In genomic region chr1:204376919-204377799, GRCh38 we compare ENCODE assay signal across 1 cellular context.
A peak's percentile ranks its signal among the peaks of the same experiment; 100 is the strongest.
TF ChIP-seq lines count a peak whose summit lies in the region.

No MANE protein-coding gene starts in this region.

TF ChIP-seq in HepG2, 621 proteins besides CTCF, POLR2A, EP300 and RAD21 (continued from another document and continues in another):
- TF ChIP-seq ZBTB40 (IDR thresholded peaks at IDR 0.05), result no peak
- TF ChIP-seq ZBTB40 (CRISPR knock-in tag; IDR thresholded peaks at IDR 0.05), result no peak
- no peak for TF ChIP-seq PCBP2 (optimal IDR thresholded peaks at IDR 0.05; ENCODE audit: low read depth, low read length, poor library complexity, severe bottlenecking)
- TF ChIP-seq TBX2 (CRISPR knock-in tag; IDR thresholded peaks at IDR 0.05; ENCODE audit: borderline replicate concordance), result peak; percentile 2; the same call in 1 of the 2 replicates
- no peak for TF ChIP-seq NR2F6 (IDR thresholded peaks at IDR 0.05)
- TF ChIP-seq NR2F6 (CRISPR knock-in tag; IDR thresholded peaks at IDR 0.05), result no peak
- TF ChIP-seq SPEN (CRISPR knock-in tag; IDR thresholded peaks at IDR 0.05; ENCODE audit: low read depth), result no peak
- no peak for TF ChIP-seq SRSF1 (optimal IDR thresholded peaks at IDR 0.05; ENCODE audit: low read depth, low read length)
- no peak for TF ChIP-seq BORCS8-MEF2B (CRISPR knock-in tag; IDR thresholded peaks at IDR 0.05)
- no peak for TF ChIP-seq ZNF598 (CRISPR knock-in tag; IDR thresholded peaks at IDR 0.05; ENCODE audit: borderline replicate concordance)
- TF ChIP-seq ZNF282 (IDR thresholded peaks at IDR 0.05; ENCODE audit: partially characterized antibody), result no peak
- no peak for TF ChIP-seq ZNF264 (CRISPR knock-in tag; IDR thresholded peaks at IDR 0.05)
- TF ChIP-seq, protein P1, sequence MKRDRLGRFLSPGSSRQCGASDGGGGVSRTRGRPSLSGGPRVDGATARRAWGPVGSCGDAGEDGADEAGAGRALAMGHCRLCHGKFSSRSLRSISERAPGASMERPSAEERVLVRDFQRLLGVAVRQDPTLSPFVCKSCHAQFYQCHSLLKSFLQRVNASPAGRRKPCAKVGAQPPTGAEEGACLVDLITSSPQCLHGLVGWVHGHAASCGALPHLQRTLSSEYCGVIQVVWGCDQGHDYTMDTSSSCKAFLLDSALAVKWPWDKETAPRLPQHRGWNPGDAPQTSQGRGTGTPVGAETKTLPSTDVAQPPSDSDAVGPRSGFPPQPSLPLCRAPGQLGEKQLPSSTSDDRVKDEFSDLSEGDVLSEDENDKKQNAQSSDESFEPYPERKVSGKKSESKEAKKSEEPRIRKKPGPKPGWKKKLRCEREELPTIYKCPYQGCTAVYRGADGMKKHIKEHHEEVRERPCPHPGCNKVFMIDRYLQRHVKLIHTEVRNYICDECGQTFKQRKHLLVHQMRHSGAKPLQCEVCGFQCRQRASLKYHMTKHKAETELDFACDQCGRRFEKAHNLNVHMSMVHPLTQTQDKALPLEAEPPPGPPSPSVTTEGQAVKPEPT (CRISPR knock-in tag; IDR thresholded peaks at IDR 0.05; ENCODE audit: low read depth), result no peak
- TF ChIP-seq ZNF496 (CRISPR knock-in tag; IDR thresholded peaks at IDR 0.05; ENCODE audit: insufficient replicate concordance), result no peak
- no peak for TF ChIP-seq KDM5A (IDR thresholded peaks at IDR 0.05; ENCODE audit: borderline replicate concordance, low read length)
- no peak for TF ChIP-seq SNAPC2 (CRISPR knock-in tag; IDR thresholded peaks at IDR 0.05)
- TF ChIP-seq ZNF75D (CRISPR knock-in tag; IDR thresholded peaks at IDR 0.05; ENCODE audit: borderline replicate concordance), result no peak
- peak; percentile 61; the same call in 1 of the 2 replicates for TF ChIP-seq MIER3 (CRISPR knock-in tag; IDR thresholded peaks at IDR 0.05; ENCODE audit: borderline replicate concordance)
- TF ChIP-seq HNF4G (IDR thresholded peaks at IDR 0.05; ENCODE audit: borderline replicate concordance, low read depth, low read length), result peak; percentile 42; the same call in 1 of the 2 replicates
- TF ChIP-seq HNF4G (CRISPR knock-in tag; IDR thresholded peaks at IDR 0.05; ENCODE audit: borderline replicate concordance, low read depth), result no peak; the same call in 1 of the 2 replicates
- no peak for TF ChIP-seq NKX3-1 (CRISPR knock-in tag; IDR thresholded peaks at IDR 0.05)
- peak; percentile 45; the same call in 1 of the 2 replicates for TF ChIP-seq ATF7-NPFF (CRISPR knock-in tag; IDR thresholded peaks at IDR 0.05; ENCODE audit: low read depth)
- no peak for TF ChIP-seq SIX1 (CRISPR knock-in tag; IDR thresholded peaks at IDR 0.05; ENCODE audit: borderline replicate concordance)
- TF ChIP-seq, protein P2, sequence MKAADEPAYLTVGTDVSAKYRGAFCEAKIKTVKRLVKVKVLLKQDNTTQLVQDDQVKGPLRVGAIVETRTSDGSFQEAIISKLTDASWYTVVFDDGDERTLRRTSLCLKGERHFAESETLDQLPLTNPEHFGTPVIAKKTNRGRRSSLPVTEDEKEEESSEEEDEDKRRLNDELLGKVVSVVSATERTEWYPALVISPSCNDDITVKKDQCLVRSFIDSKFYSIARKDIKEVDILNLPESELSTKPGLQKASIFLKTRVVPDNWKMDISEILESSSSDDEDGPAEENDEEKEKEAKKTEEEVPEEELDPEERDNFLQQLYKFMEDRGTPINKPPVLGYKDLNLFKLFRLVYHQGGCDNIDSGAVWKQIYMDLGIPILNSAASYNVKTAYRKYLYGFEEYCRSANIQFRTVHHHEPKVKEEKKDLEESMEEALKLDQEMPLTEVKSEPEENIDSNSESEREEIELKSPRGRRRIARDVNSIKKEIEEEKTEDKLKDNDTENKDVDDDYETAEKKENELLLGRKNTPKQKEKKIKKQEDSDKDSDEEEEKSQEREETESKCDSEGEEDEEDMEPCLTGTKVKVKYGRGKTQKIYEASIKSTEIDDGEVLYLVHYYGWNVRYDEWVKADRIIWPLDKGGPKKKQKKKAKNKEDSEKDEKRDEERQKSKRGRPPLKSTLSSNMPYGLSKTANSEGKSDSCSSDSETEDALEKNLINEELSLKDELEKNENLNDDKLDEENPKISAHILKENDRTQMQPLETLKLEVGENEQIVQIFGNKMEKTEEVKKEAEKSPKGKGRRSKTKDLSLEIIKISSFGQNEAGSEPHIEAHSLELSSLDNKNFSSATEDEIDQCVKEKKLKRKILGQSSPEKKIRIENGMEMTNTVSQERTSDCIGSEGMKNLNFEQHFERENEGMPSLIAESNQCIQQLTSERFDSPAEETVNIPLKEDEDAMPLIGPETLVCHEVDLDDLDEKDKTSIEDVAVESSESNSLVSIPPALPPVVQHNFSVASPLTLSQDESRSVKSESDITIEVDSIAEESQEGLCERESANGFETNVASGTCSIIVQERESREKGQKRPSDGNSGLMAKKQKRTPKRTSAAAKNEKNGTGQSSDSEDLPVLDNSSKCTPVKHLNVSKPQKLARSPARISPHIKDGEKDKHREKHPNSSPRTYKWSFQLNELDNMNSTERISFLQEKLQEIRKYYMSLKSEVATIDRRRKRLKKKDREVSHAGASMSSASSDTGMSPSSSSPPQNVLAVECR (CRISPR knock-in tag; IDR thresholded peaks at IDR 0.05; ENCODE audit: borderline replicate concordance), result peak; percentile 4; the same call in 1 of the 2 replicates
- no peak for TF ChIP-seq SOX5 (CRISPR knock-in tag; IDR thresholded peaks at IDR 0.05; ENCODE audit: borderline replicate concordance)
- TF ChIP-seq, protein P3, sequence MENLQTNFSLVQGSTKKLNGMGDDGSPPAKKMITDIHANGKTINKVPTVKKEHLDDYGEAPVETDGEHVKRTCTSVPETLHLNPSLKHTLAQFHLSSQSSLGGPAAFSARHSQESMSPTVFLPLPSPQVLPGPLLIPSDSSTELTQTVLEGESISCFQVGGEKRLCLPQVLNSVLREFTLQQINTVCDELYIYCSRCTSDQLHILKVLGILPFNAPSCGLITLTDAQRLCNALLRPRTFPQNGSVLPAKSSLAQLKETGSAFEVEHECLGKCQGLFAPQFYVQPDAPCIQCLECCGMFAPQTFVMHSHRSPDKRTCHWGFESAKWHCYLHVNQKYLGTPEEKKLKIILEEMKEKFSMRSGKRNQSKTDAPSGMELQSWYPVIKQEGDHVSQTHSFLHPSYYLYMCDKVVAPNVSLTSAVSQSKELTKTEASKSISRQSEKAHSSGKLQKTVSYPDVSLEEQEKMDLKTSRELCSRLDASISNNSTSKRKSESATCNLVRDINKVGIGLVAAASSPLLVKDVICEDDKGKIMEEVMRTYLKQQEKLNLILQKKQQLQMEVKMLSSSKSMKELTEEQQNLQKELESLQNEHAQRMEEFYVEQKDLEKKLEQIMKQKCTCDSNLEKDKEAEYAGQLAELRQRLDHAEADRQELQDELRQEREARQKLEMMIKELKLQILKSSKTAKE (CRISPR knock-in tag; IDR thresholded peaks at IDR 0.05; ENCODE audit: borderline replicate concordance), result no peak
- no peak for TF ChIP-seq HES4 (CRISPR knock-in tag; IDR thresholded peaks at IDR 0.05; ENCODE audit: borderline replicate concordance)
- TF ChIP-seq TIGD3 (CRISPR knock-in tag; IDR thresholded peaks at IDR 0.05; ENCODE audit: borderline replicate concordance), result no peak
- no peak for TF ChIP-seq ZNF512B (CRISPR knock-in tag; IDR thresholded peaks at IDR 0.05; ENCODE audit: borderline replicate concordance)
- TF ChIP-seq ZNF879 (CRISPR knock-in tag; IDR thresholded peaks at IDR 0.05), result no peak
- TF ChIP-seq ZNF275 (CRISPR knock-in tag; IDR thresholded peaks at IDR 0.05; ENCODE audit: borderline replicate concordance), result no peak
- TF ChIP-seq SRSF9 (IDR thresholded peaks at IDR 0.05; ENCODE audit: borderline replicate concordance, insufficient read depth, low read depth, low read length, poor library complexity, severe bottlenecking), result no peak
- no peak for TF ChIP-seq SMARCE1 (IDR thresholded peaks at IDR 0.05; ENCODE audit: borderline replicate concordance)
- TF ChIP-seq CHD4 (IDR thresholded peaks at IDR 0.05; ENCODE audit: borderline replicate concordance, low read length), result no peak
- TF ChIP-seq HNRNPLL (IDR thresholded peaks at IDR 0.05; ENCODE audit: low read depth, low read length, poor library complexity, severe bottlenecking), result no peak
- no peak for TF ChIP-seq ZNF326 (CRISPR knock-in tag; IDR thresholded peaks at IDR 0.05; ENCODE audit: borderline replicate concordance)
- no peak for TF ChIP-seq ARNT2 (CRISPR knock-in tag; IDR thresholded peaks at IDR 0.05; ENCODE audit: low read depth)
- no peak for TF ChIP-seq STAT5B (CRISPR knock-in tag; IDR thresholded peaks at IDR 0.05)
